12 cellular contexts compared by ENCODE assay signal in genomic region chr2:101188683-101189405, GRCh38. TPM values are rescaled to one million over a fixed set of nuclear protein-coding genes. Genes with fewer than 3 reads are reported as not detected.
DNase-seq lines count a peak whose midpoint lies in the region; ATAC-seq, FAIRE-seq and TF ChIP-seq lines count a peak whose summit lies in the region.
"Had no signal": no experiment of that assay in that cellular context is flagged by ENCODE, and none has a peak within 500 bp of the region (broad histone marks: within the 10 kb centered on the region; RNA-seq: fewer than 3 reads in every experiment).

No MANE protein-coding gene starts in this region.

- ATAC-seq in pancreas = peak in 2 of 4 donors; percentile 31 to 49
- ATAC-seq in HG03469 (IDR thresholded peaks at IDR 0.05; ENCODE audit: unreplicated experiment) = no peak
- ATAC-seq in HG03097 (IDR thresholded peaks at IDR 0.05; ENCODE audit: low FRiP score, unreplicated experiment) = no peak

- H3K36me3 ChIP-seq in pancreas = no peaks in the 10 kb centered on the region

- no peaks in the 10 kb centered on the region for H3K27me3 Mint-ChIP-seq in endothelial cell (ENCODE audit: unreplicated experiment)

- no peak overlapping the region for H3K27ac ChIP-seq in pancreas

- peaks cover 0 to 14% (median 3%) of the 10 kb centered on the region in 3 donors for H3K4me1 ChIP-seq in pancreas

- WGBS in pancreas, 2 donors = 71 to 79% methylated on average over 5 of the region's 5 CpGs

- H3K9me3 ChIP-seq in pancreas = no peaks in the 10 kb centered on the region

- no peaks in the 10 kb centered on the region for H3K36me3 Mint-ChIP-seq in endothelial cell (ENCODE audit: low read depth, unreplicated experiment)

- FAIRE-seq in pancreas (lab: Jason Lieb, UNC) = no peak
- FAIRE-seq: A204.1 had no signal

- no peak overlapping the region for H3K27ac Mint-ChIP-seq in endothelial cell (ENCODE audit: unreplicated experiment)

- no peaks in the 10 kb centered on the region for H3K27me3 ChIP-seq in pancreas

- intact Hi-C loops in pancreas (cut with DNase I) = no loop called here

- no peaks in the 10 kb centered on the region for H3K9me3 Mint-ChIP-seq in endothelial cell (ENCODE audit: unreplicated experiment)

- TF ChIP-seq CTCF in endothelial cell (IDR thresholded peaks at IDR 0.05; ENCODE audit: unreplicated experiment) (peak; percentile 68), pancreas (IDR thresholded peaks at IDR 0.05) (peak in 3 of 4 donors; percentile 9 to 23 (median 22))

- DNase-seq in DMS 273 (lab: John Stamatoyannopoulos, UW; ENCODE audit: unreplicated experiment) (peak; percentile 74), DMS 273 treated with DMSO at 0.1 percent for 48 hours (lab: John Stamatoyannopoulos, UW) (no peak), NCI-H1694 treated with DMSO at 0.1 percent for 48 hours (lab: John Stamatoyannopoulos, UW) (peak; percentile 24), endothelial cell (ENCODE audit: low spot score) (peak; percentile 64), pancreas (peak in 1 of 6 donors; percentile 37), cerebellum (ENCODE audit: low spot score) (no peak)
- DNase-seq: caudate nucleus; SHP77 treated with DMSO at 0.1 percent for 48 hours; stimulated activated CD4-positive, alpha-beta T cell treated with anti-CD3 and anti-CD28 coated beads, Interleukin-12 subunit alpha, Interleukin-12 subunit beta, amount 100 ng/mL, for 4 hours had no signal

- H3K4me3 ChIP-seq in pancreas = no peak overlapping the region

- no peak overlapping the region for H3K4me3 Mint-ChIP-seq in endothelial cell (ENCODE audit: unreplicated experiment)

- no peaks in the 10 kb centered on the region for H3K4me1 Mint-ChIP-seq in endothelial cell (ENCODE audit: unreplicated experiment)

RNA-seq across cellular contexts. Expression of gene TBC1D8, which starts 37.7 kb away (rescaled TPM):
- total RNA-seq in endothelial cell (ENCODE audit: unreplicated experiment) (27.5 TPM), pancreas (10 to 100 TPM; 21.3 to 43.2 (median 31.1) TPM), cerebellum (12.8 TPM)
- polyA plus RNA-seq in pancreas = 10 to 100 TPM; 37.1 to 46.2 TPM

Comparison
In these comparisons a context has a peak if more than half of its experiments do, and no peak if none do; other contexts are left out.
1. DNase-seq: peak in DMS 273 (single experiment), NCI-H1694 treated with DMSO at 0.1 percent for 48 hours (single experiment) and endothelial cell (single experiment); none in DMS 273 treated with DMSO at 0.1 percent for 48 hours (single experiment) and cerebellum (single experiment).